10 cellular contexts compared by ENCODE assay signal in the genomic region with DNA sequence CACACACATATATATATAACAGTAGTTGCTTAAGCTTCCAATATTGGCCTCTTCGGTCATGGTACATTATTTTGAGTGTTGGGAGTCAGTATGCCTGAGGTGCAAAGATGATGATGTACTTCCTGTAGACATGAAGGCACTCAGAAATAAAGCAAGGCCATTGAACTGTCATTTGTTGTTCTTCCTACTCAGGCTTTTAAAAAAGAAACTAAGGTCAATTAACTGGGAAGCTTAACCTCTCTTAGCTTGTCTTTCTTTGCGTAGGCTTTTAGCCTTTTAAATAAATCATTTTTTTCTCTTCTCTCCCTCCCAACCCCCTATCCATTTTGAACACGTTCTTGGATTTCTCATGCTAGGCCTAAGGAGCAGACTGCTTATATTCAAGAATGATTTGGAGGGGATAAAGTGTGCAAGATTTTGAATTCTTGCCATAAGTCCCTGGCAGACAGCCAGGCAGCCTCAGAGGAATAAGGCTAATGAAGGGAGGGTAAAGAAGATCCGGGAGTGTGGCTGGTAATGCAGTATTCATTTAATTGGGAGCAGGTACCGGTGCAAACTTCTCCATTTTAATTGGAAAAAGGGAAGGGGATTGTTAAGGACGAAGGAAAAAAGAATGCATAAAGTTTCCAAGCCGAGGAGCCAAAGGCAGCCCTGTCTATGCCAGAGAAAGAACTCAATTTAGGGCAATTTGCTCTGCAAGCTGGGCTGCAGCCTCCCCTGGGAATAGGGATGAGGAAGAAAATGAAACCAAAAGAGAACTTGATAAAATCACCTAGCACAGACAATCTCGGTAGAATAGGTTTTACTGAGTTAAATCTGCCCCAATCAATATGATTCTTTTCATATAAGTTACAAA.
DNase-seq lines count a peak whose midpoint lies in the region; ATAC-seq, FAIRE-seq and TF ChIP-seq lines count a peak whose summit lies in the region.
"Had no signal": no experiment of that assay in that cellular context is flagged by ENCODE, and none has a peak within 500 bp of the region (broad histone marks: within the 10 kb centered on the region; RNA-seq: fewer than 3 reads in every experiment).

No MANE protein-coding gene starts in this region.

- peak overlapping the region; percentile 62 for H2AFZ ChIP-seq in GM23248

- no peaks in the 10 kb centered on the region for H3K27me3 ChIP-seq in GM23248 (replicated peaks; ENCODE audit: insufficient read depth)
- no peaks in the 10 kb centered on the region for H3K27me3 ChIP-seq in small intestine (ENCODE audit: control insufficient read depth in 2 of 2, insufficient read depth in 2 of 2, low read length in 2 of 2)

- no peak for TF ChIP-seq CTCF in epithelial cell of esophagus (IDR thresholded peaks at IDR 0.05; ENCODE audit: insufficient read depth, low read depth, low read length, missing control alignments)

- no peak overlapping the region for H3K9ac ChIP-seq in GM23248
- H3K9ac ChIP-seq: KMS-11 had no signal

- peaks cover 20% of the 10 kb centered on the region for H3K4me1 ChIP-seq in GM23248 (ENCODE audit: insufficient read depth)
- no peaks in the 10 kb centered on the region for H3K4me1 ChIP-seq in small intestine (ENCODE audit: control insufficient read depth in 2 of 2, insufficient read depth in 1 of 2, low read depth in 1 of 2, low read length in 1 of 2)

- no peaks in the 10 kb centered on the region for H3K9me3 ChIP-seq in GM23248 (ENCODE audit: low read depth)
- no peaks in the 10 kb centered on the region for H3K9me3 ChIP-seq in small intestine (ENCODE audit: control insufficient read depth, low read depth)

- no peaks in the 10 kb centered on the region for H4K20me1 ChIP-seq in GM23248 (ENCODE audit: insufficient read depth)

- H3K79me2 ChIP-seq in GM23248 (ENCODE audit: insufficient read depth), result no peaks in the 10 kb centered on the region

- H3K4me3 ChIP-seq in GM23248 (peak overlapping the region; percentile 48), epithelial cell of esophagus (ENCODE audit: low read length) (no peak overlapping the region), skeletal muscle cell (ENCODE audit: low read depth, low read length) (peak overlapping the region; percentile 24), small intestine (ENCODE audit: low read depth in 1 of 2, low read length in 2 of 2) (no peak overlapping the region)

- 25 to 27% methylated on average over 8 of the region's 8 CpGs for WGBS in GM23248 (ENCODE audit: low coverage in 1 of 2, low lambda C conversion rate in 2 of 2, missing lambda C conversion rate in 2 of 2), 2 experiments
- WGBS in small intestine, 3 donors, result 54 to 62% (median 60%) methylated on average over 8 of the region's 8 CpGs

- H3K36me3 ChIP-seq in GM23248 (ENCODE audit: low read depth) (no peaks in the 10 kb centered on the region), small intestine (ENCODE audit: control insufficient read depth in 2 of 2, insufficient read depth in 2 of 2, low read length in 2 of 2) (no peaks in the 10 kb centered on the region)

- H3K9me2 ChIP-seq in GM23248 (ENCODE audit: insufficient read depth), result no peaks in the 10 kb centered on the region

- H3K27ac ChIP-seq in GM23248 (no peak overlapping the region), small intestine (ENCODE audit: low read depth in 1 of 2, low read length in 1 of 2) (no peak overlapping the region)
- H3K27ac ChIP-seq: KMS-11 had no signal

- DNase-seq in GM23248, result peak; percentile 64
- DNase-seq in NCI-H446 (lab: John Stamatoyannopoulos, UW), result peak; percentile 38 to 83
- peak; percentile 2 for DNase-seq in epithelial cell of esophagus (ENCODE audit: low read depth)
- peak; percentile 31 for DNase-seq in skeletal muscle cell (ENCODE audit: low read depth)
- DNase-seq in T-helper 2 cell, result no peak
- DNase-seq in small intestine, result no peak
- DNase-seq in activated gamma-delta T cell treated with Interleukin-2 at 50 U/mL for 16 hours, result no peak
- DNase-seq: activated T-cell treated with anti-CD3 and anti-CD28 coated beads, Interleukin-2, amount 50 U/mL, for 72 hours had no signal

- H3K4me2 ChIP-seq in GM23248 (ENCODE audit: unreplicated experiment), result peak overlapping the region; percentile 39
- H3K4me2 ChIP-seq: KMS-11 had no signal

- FAIRE-seq in small intestine (lab: Jason Lieb, UNC), result no peak

- ATAC-seq in HG03378 (IDR thresholded peaks at IDR 0.05; ENCODE audit: unreplicated experiment), result no peak
- ATAC-seq: activated T-cell treated with anti-CD3 and anti-CD28 coated beads, Interleukin-2, amount 50 U/mL, for 72 hours had no signal

- in situ Hi-C loops in GM23248 (cut with MboI), result no loop called here

- peaks cover 16% of the 10 kb centered on the region; the same call in 1 of the 2 replicates for H3F3A ChIP-seq in GM23248 (ENCODE audit: insufficient read depth)

Comparison
In these comparisons a context has a peak if more than half of its experiments do, and no peak if none do; other contexts are left out.
1. DNase-seq: peak in GM23248 (single experiment), NCI-H446 (2 of 2), epithelial cell of esophagus (single experiment) and skeletal muscle cell (single experiment); none in T-helper 2 cell (0 of 5), small intestine (single experiment) and activated gamma-delta T cell treated with Interleukin-2 at 50 U/mL for 16 hours (single experiment).
2. H3K4me3 ChIP-seq: peak in GM23248 (single experiment) and skeletal muscle cell (single experiment); none in epithelial cell of esophagus (single experiment) and small intestine (0 of 2).